11 cellular contexts compared by ENCODE assay signal in the genomic region with DNA sequence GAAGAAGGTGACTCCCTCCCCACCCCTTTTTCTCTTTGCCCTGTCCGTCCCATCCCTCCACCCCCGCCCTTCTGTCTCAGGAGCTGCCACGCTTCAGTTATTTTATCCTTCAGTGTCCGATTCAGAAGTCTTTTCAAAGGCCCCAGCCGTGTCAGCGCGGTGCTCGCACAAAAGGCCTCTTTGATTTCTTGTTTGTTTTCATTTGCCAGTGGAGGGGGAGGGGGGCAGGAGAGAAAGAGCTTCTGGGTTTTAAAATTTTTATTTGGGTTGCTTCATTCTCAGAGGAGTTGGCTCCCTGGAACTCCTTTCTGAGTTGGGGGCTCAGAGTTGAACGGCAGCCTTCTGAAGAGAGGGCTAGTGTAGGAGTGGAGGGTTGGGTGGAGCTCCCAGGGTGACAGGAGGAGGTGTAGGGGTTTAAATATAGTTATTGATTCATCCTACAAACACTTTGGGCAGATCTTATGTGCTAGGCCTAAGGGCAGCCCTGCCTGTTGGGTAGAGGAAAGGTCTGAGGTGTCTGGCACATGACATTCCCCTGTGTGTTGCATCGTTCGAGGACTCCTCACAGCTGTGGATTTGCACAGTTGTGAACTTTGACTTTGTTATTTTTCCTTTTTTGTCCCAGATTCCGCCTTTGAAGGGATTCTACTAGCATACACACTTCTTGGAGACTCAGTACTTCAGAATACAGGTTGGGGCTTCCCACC. TPM values are rescaled to one million over a fixed set of nuclear protein-coding genes. Genes with fewer than 3 reads are reported as not detected.
DNase-seq lines count a peak whose midpoint lies in the region; ATAC-seq, FAIRE-seq and TF ChIP-seq lines count a peak whose summit lies in the region.
"Had no signal": no experiment of that assay in that cellular context is flagged by ENCODE, and none has a peak within 500 bp of the region (broad histone marks: within the 10 kb centered on the region; RNA-seq: fewer than 3 reads in every experiment).

No MANE protein-coding gene starts in this region.

- H3K4me3 Mint-ChIP-seq in activated T-helper 2 cell treated with anti-CD3 and anti-CD28 coated beads, Interferon-gamma antibody, Interleukin-2, Interleukin-4, amounts not matched to agents 10 μg/mL and 5 μg/mL and 100 μg/mL, durations not matched to agents 14 hours and 24 hours and 36 hours (ENCODE audit: low read depth) = no peak overlapping the region
- H3K4me3 Mint-ChIP-seq: activated naive CD8-positive, alpha-beta T cell treated with anti-CD3 and anti-CD28 coated beads, Interleukin-2, amount 10 ng/mL, durations not matched to agents 7 days and 5 days had no signal

- DNase-seq in heart right ventricle (no peak), GM12892 (ENCODE audit: insufficient read length) (no peak)
- DNase-seq in activated T-helper 2 cell treated with anti-CD3 and anti-CD28 coated beads, Interferon-gamma antibody, Interleukin-2, Interleukin-4, amounts not matched to agents 10 μg/mL and 5 μg/mL and 100 μg/mL, durations not matched to agents 14 hours and 24 hours and 36 hours (ENCODE audit: low spot score) = no peak
- no peak for DNase-seq in central memory CD4-positive, alpha-beta T cell
- DNase-seq: activated naive CD8-positive, alpha-beta T cell treated with anti-CD3 and anti-CD28 coated beads, Interleukin-2, amount 10 ng/mL, durations not matched to agents 7 days and 5 days; RPMI8226 had no signal

- FAIRE-seq in GM12892 (lab: Jason Lieb, UNC) = no peak

- H3K27ac ChIP-seq in HEK293 (ENCODE audit: extremely low read depth, low read depth, low read length) (peak overlapping the region; percentile 60), VCaP (peak overlapping the region; percentile 100), heart right ventricle (peak overlapping the region; percentile 38 to 96 (median 80)), skeletal muscle tissue (ENCODE audit: low read depth, low read length) (peak overlapping the region; percentile 95)

- POLR2A ChIA-PET in HEK293 (lab: Yijun Ruan, JAX) = interaction anchor here (0.5 to 1.5 kb wide), 4 partner anchors 23 to 132 kb away, joined by 3 to 5 read pairs (median 4); no protein-coding TSS in a partner anchor

- no peaks in the 10 kb centered on the region for H3K27me3 Mint-ChIP-seq in activated T-helper 2 cell treated with anti-CD3 and anti-CD28 coated beads, Interferon-gamma antibody, Interleukin-2, Interleukin-4, amounts not matched to agents 10 μg/mL and 5 μg/mL and 100 μg/mL, durations not matched to agents 14 hours and 24 hours and 36 hours (ENCODE audit: low read depth)
- H3K27me3 Mint-ChIP-seq: activated naive CD8-positive, alpha-beta T cell treated with anti-CD3 and anti-CD28 coated beads, Interleukin-2, amount 10 ng/mL, durations not matched to agents 7 days and 5 days had no signal

- no peak for TF ChIP-seq POLR2A in GM12892 (IDR thresholded peaks at IDR 0.05; ENCODE audit: low read depth, low read length)

- CTCF ChIA-PET in HEK293 (lab: Yijun Ruan, JAX) = interaction anchor here (0.5 to 8.6 kb wide), 15 partner anchors 8 to 980 kb away, joined by 3 to 247 read pairs (median 4); no protein-coding TSS in a partner anchor

- no peaks in the 10 kb centered on the region for H3K36me3 Mint-ChIP-seq in activated T-helper 2 cell treated with anti-CD3 and anti-CD28 coated beads, Interferon-gamma antibody, Interleukin-2, Interleukin-4, amounts not matched to agents 10 μg/mL and 5 μg/mL and 100 μg/mL, durations not matched to agents 14 hours and 24 hours and 36 hours (ENCODE audit: low read depth)
- H3K36me3 Mint-ChIP-seq: activated naive CD8-positive, alpha-beta T cell treated with anti-CD3 and anti-CD28 coated beads, Interleukin-2, amount 10 ng/mL, durations not matched to agents 7 days and 5 days had no signal

- intact Hi-C loops in heart right ventricle (cut with DNase I) = loop anchor here in 7 of 10 donors (2.0 to 10.0 kb wide), 5 partner anchors 29 to 50 kb away; a partner anchor contains a TSS
- intact Hi-C loops in activated T-helper 2 cell treated with anti-CD3 and anti-CD28 coated beads, Interferon-gamma antibody, Interleukin-2, Interleukin-4, amounts not matched to agents 10 μg/mL and 5 μg/mL and 100 μg/mL, durations not matched to agents 14 hours and 24 hours and 36 hours (cut with micrococcal nuclease) = loop anchor here (5.0 kb wide), 1 partner anchor 55 kb away; no protein-coding TSS in a partner anchor

- 60 to 73% methylated on average over 12 of the region's 12 CpGs for WGBS in heart right ventricle, 2 donors

- no peak overlapping the region for H3K4me3 ChIP-seq in HEK293 (ENCODE audit: low read depth, low read length)
- no peak overlapping the region for H3K4me3 ChIP-seq in heart right ventricle
- H3K4me3 ChIP-seq in skeletal muscle tissue (ENCODE audit: low read length in 3 of 3) = peak overlapping the region in 1 of 3 donors; percentile 18

- peaks cover under 1% of the 10 kb centered on the region for H3K4me1 Mint-ChIP-seq in activated T-helper 2 cell treated with anti-CD3 and anti-CD28 coated beads, Interferon-gamma antibody, Interleukin-2, Interleukin-4, amounts not matched to agents 10 μg/mL and 5 μg/mL and 100 μg/mL, durations not matched to agents 14 hours and 24 hours and 36 hours (ENCODE audit: low read depth)
- H3K4me1 Mint-ChIP-seq: activated naive CD8-positive, alpha-beta T cell treated with anti-CD3 and anti-CD28 coated beads, Interleukin-2, amount 10 ng/mL, durations not matched to agents 7 days and 5 days had no signal

- H3K27ac Mint-ChIP-seq in activated T-helper 2 cell treated with anti-CD3 and anti-CD28 coated beads, Interferon-gamma antibody, Interleukin-2, Interleukin-4, amounts not matched to agents 10 μg/mL and 5 μg/mL and 100 μg/mL, durations not matched to agents 14 hours and 24 hours and 36 hours = no peak overlapping the region
- H3K27ac Mint-ChIP-seq: activated naive CD8-positive, alpha-beta T cell treated with anti-CD3 and anti-CD28 coated beads, Interleukin-2, amount 10 ng/mL, durations not matched to agents 7 days and 5 days had no signal

- H3K36me3 ChIP-seq in HEK293 (ENCODE audit: control insufficient read depth in 2 of 2, insufficient read depth in 1 of 2, low read length in 2 of 2) (no peaks in the 10 kb centered on the region), heart right ventricle (peaks cover 0 to 29% (median 0%) of the 10 kb centered on the region in 9 donors), skeletal muscle tissue (ENCODE audit: control insufficient read depth in 3 of 3, insufficient read depth in 3 of 3, low read length in 3 of 3) (peaks cover 0 to 8% (median 6%) of the 10 kb centered on the region in 3 donors)

- peak overlapping the region; percentile 74 to 85 (median 77) for H3K9ac ChIP-seq in skeletal muscle tissue (ENCODE audit: low read depth in 1 of 3, low read length in 3 of 3)

- H3K27me3 ChIP-seq in heart right ventricle (no peaks in the 10 kb centered on the region), skeletal muscle tissue (ENCODE audit: control insufficient read depth in 3 of 3, insufficient read depth in 3 of 3, low read length in 3 of 3) (no peaks in the 10 kb centered on the region)

- no peaks in the 10 kb centered on the region for H3K9me3 ChIP-seq in HEK293 (ENCODE audit: control insufficient read depth, insufficient read depth, low read depth, low read length)
- no peaks in the 10 kb centered on the region for H3K9me3 ChIP-seq in heart right ventricle
- H3K9me3 ChIP-seq in skeletal muscle tissue (ENCODE audit: control insufficient read depth in 3 of 3, low read length in 3 of 3) = no peaks in the 10 kb centered on the region

- H3K9me3 Mint-ChIP-seq in activated T-helper 2 cell treated with anti-CD3 and anti-CD28 coated beads, Interferon-gamma antibody, Interleukin-2, Interleukin-4, amounts not matched to agents 10 μg/mL and 5 μg/mL and 100 μg/mL, durations not matched to agents 14 hours and 24 hours and 36 hours = no peaks in the 10 kb centered on the region
- H3K9me3 Mint-ChIP-seq: activated naive CD8-positive, alpha-beta T cell treated with anti-CD3 and anti-CD28 coated beads, Interleukin-2, amount 10 ng/mL, durations not matched to agents 7 days and 5 days had no signal

- ATAC-seq in heart right ventricle (peak; percentile 18 to 77 (median 60)), HG03097 (IDR thresholded peaks at IDR 0.05; ENCODE audit: low FRiP score, unreplicated experiment) (no peak)

- no peak for TF ChIP-seq CTCF in HEK293 (tag by site-specific recombination; IDR thresholded peaks at IDR 0.05)
- TF ChIP-seq CTCF in VCaP (conservative IDR thresholded peaks at IDR 0.05) = no peak
- TF ChIP-seq CTCF in heart right ventricle (IDR thresholded peaks at IDR 0.05) = no peak

- H3K4me1 ChIP-seq in HEK293 (ENCODE audit: control insufficient read depth, insufficient read depth, low read length) (peaks cover 26% of the 10 kb centered on the region), heart right ventricle (peaks cover 49 to 100% (median 91%) of the 10 kb centered on the region in 9 donors), skeletal muscle tissue (ENCODE audit: control insufficient read depth in 3 of 3, insufficient read depth in 3 of 3, low read length in 3 of 3) (peaks cover 92 to 100% (median 99%) of the 10 kb centered on the region in 3 donors)

TF ChIP-seq in HEK293, 187 proteins besides CTCF, POLR2A, EP300 and RAD21 (continues in another document):
- TF ChIP-seq, protein P1, sequence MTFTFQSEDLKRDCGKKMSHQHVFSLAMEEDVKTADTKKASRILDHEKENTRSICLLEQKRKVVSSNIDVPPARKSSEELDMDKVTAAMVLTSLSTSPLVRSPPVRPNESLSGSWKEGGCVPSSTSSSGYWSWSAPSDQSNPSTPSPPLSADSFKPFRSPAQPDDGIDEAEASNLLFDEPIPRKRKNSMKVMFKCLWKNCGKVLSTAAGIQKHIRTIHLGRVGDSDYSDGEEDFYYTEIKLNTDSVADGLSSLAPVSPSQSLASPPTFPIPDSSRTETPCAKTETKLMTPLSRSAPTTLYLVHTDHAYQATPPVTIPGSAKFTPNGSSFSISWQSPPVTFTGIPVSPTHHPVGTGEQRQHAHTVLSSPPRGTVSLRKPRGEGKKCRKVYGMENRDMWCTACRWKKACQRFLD (tag by site-specific recombination; IDR thresholded peaks at IDR 0.05) = no peak

RNA-seq across cellular contexts. Expression of a gene that starts 36.8 kb away (rescaled TPM):
- 100 to 1,000 TPM; 111 to 162 (median 145) TPM for total RNA-seq in heart right ventricle
- 10 to 100 TPM; 16.8 to 34.2 TPM for polyA plus RNA-seq in heart right ventricle
- 49.1 TPM for total RNA-seq in skeletal muscle tissue
- 2.7 and 3.0 TPM in 2 replicates for total RNA-seq in activated T-helper 2 cell treated with anti-CD3 and anti-CD28 coated beads, Interferon-gamma antibody, Interleukin-2, Interleukin-4, amounts not matched to agents 10 μg/mL and 5 μg/mL and 100 μg/mL, durations not matched to agents 14 hours and 24 hours and 36 hours
- polyA plus RNA-seq in GM12892 (2012; ENCODE audit: missing spikeins) = 0.55 TPM
- polyA plus RNA-seq: neural cell had no signal

Comparison
In these comparisons a context has a peak if more than half of its experiments do, and no peak if none do; other contexts are left out.
1. RNA of a gene that starts 36.8 kb away (total RNA-seq): 111 to 162 TPM in heart right ventricle and 49.1 TPM in skeletal muscle tissue (single experiment); 2.7 to 3.0 TPM in activated T-helper 2 cell treated with anti-CD3 and anti-CD28 coated beads, Interferon-gamma antibody, Interleukin-2, Interleukin-4, amounts not matched to agents 10 μg/mL and 5 μg/mL and 100 μg/mL, durations not matched to agents 14 hours and 24 hours and 36 hours; every median in the first group is over 10 times any median in the second.
2. Peak in every context shown above with its lines, with median percentiles within 50 percentile points of each other: H3K27ac ChIP-seq.